In genomic region chr4:16884673-16885460, GRCh38 we compare ENCODE assay signal across 20 cellular contexts. TPM values are rescaled to one million over a fixed set of nuclear protein-coding genes. Genes with fewer than 3 reads are reported as not detected.
DNase-seq lines count a peak whose midpoint lies in the region; ATAC-seq and TF ChIP-seq lines count a peak whose summit lies in the region.
"Had no signal": no experiment of that assay in that cellular context is flagged by ENCODE, and none has a peak within 500 bp of the region (broad histone marks: within the 10 kb centered on the region; RNA-seq: fewer than 3 reads in every experiment).

No MANE protein-coding gene starts in this region.

- H3K9me3 Mint-ChIP-seq in effector memory CD8-positive, alpha-beta T cell: no peaks in the 10 kb centered on the region
- peaks cover 10% of the 10 kb centered on the region for H3K9me3 Mint-ChIP-seq in neural progenitor cell

- no peaks in the 10 kb centered on the region for H3K27me3 Mint-ChIP-seq in effector memory CD8-positive, alpha-beta T cell
- H3K27me3 Mint-ChIP-seq in neural progenitor cell (ENCODE audit: insufficient read depth, low read depth): peaks cover 4% of the 10 kb centered on the region
- H3K27me3 Mint-ChIP-seq: CD4-positive, CD25-positive, alpha-beta regulatory T cell; IgD-negative memory B cell; memory B cell had no signal

- 92 to 96% methylated on average over 8 of the region's 8 CpGs for WGBS in thyroid gland, 2 donors

- H3K4me1 ChIP-seq in neural progenitor cell (no peaks in the 10 kb centered on the region), thyroid gland (no peaks in the 10 kb centered on the region)

- H3K27me3 ChIP-seq in neural progenitor cell (no peaks in the 10 kb centered on the region), thyroid gland (no peaks in the 10 kb centered on the region)
- H3K27me3 ChIP-seq: spleen had no signal

- H3F3A ChIP-seq in neural progenitor cell (ENCODE audit: low read depth): no peaks in the 10 kb centered on the region

- no peaks in the 10 kb centered on the region for H4K20me1 ChIP-seq in neural progenitor cell (ENCODE audit: low read depth)

- TF ChIP-seq CTCF in neural progenitor cell (IDR thresholded peaks at IDR 0.05): peak; percentile 34
- no peak for TF ChIP-seq CTCF in GM13977 (IDR thresholded peaks at IDR 0.05; ENCODE audit: extremely low read depth, insufficient read depth, missing control alignments)
- TF ChIP-seq CTCF in thyroid gland (IDR thresholded peaks at IDR 0.05): no peak

- peak overlapping the region in 1 of 2 donors; percentile 19 for H3K27ac Mint-ChIP-seq in effector memory CD8-positive, alpha-beta T cell
- no peak overlapping the region for H3K27ac Mint-ChIP-seq in neural progenitor cell
- H3K27ac Mint-ChIP-seq: IgD-negative memory B cell, memory B cell had no signal

- DNase-seq in DMS 273 (lab: John Stamatoyannopoulos, UW; ENCODE audit: unreplicated experiment) (peak; percentile 3), DMS 273 treated with DMSO at 0.1 percent for 48 hours (lab: John Stamatoyannopoulos, UW) (no peak), NCI-H526 treated with DMSO at 0.1 percent for 48 hours (lab: John Stamatoyannopoulos, UW) (peak; percentile 6), neural progenitor cell (ENCODE audit: low spot score) (no peak), GM13977 (ENCODE audit: low spot score) (no peak), thyroid gland (no peak)
- peak in 1 of 3 experiments; percentile 5 for DNase-seq in effector memory CD8-positive, alpha-beta T cell
- DNase-seq: activated CD4-positive, alpha-beta T cell treated with anti-CD3 and anti-CD28 coated beads for 1 hour; caudate nucleus; CD4-positive, CD25-positive, alpha-beta regulatory T cell; GOT3; hypothalamus; NCI-H2081; spleen; T1000 had no signal

- H3K27ac ChIP-seq in neural progenitor cell (no peak overlapping the region), thyroid gland (no peak overlapping the region)
- H3K27ac ChIP-seq: spleen, thoracic aorta had no signal

- H3K36me3 Mint-ChIP-seq in effector memory CD8-positive, alpha-beta T cell (ENCODE audit: insufficient read depth): no peaks in the 10 kb centered on the region
- H3K36me3 Mint-ChIP-seq in neural progenitor cell: peaks cover 31% of the 10 kb centered on the region
- H3K36me3 Mint-ChIP-seq: CD4-positive, CD25-positive, alpha-beta regulatory T cell; memory B cell had no signal

- ATAC-seq in effector memory CD8-positive, alpha-beta T cell (replicated peaks): peak; percentile 82
- ATAC-seq in GM21360 (IDR thresholded peaks at IDR 0.05; ENCODE audit: unreplicated experiment): no peak

- H3K4me1 Mint-ChIP-seq in effector memory CD8-positive, alpha-beta T cell (ENCODE audit: low read depth in 2 of 2): peaks cover 3 to 25% of the 10 kb centered on the region in 2 donors
- H3K4me1 Mint-ChIP-seq in neural progenitor cell: peaks cover under 1% of the 10 kb centered on the region
- H3K4me1 Mint-ChIP-seq: IgD-negative memory B cell, memory B cell had no signal

- H3K9ac ChIP-seq in neural progenitor cell: no peak overlapping the region

- in situ Hi-C loops in GM13977 (cut with MboI; ENCODE audit: low pct_unique_long_range_greater_than_20kb, low sequenced_read_pairs, unreplicated experiment): no loop called here

- TF ChIP-seq POLR2A in thyroid gland (IDR thresholded peaks at IDR 0.05): no peak

- H3K9me3 ChIP-seq in neural progenitor cell (ENCODE audit: low read depth): no peaks in the 10 kb centered on the region
- H3K9me3 ChIP-seq in thyroid gland: no peaks in the 10 kb centered on the region
- H3K9me3 ChIP-seq: spleen, thoracic aorta had no signal

- no peak overlapping the region for H2AFZ ChIP-seq in neural progenitor cell (replicated peaks)

- H3K4me3 Mint-ChIP-seq in effector memory CD8-positive, alpha-beta T cell: peak overlapping the region in 1 of 2 donors; percentile 51
- no peak overlapping the region for H3K4me3 Mint-ChIP-seq in neural progenitor cell
- H3K4me3 Mint-ChIP-seq: CD4-positive, CD25-positive, alpha-beta regulatory T cell; IgD-negative memory B cell; memory B cell; nephron had no signal

- intact Hi-C loops in thyroid gland (cut with DNase I): no loop called here

- no peak overlapping the region for H3K4me2 ChIP-seq in neural progenitor cell

- H3K79me2 ChIP-seq in neural progenitor cell (ENCODE audit: low read depth): no peaks in the 10 kb centered on the region

- no peak overlapping the region for H3K4me3 ChIP-seq in neural progenitor cell
- no peak overlapping the region for H3K4me3 ChIP-seq in thyroid gland (replicated peaks in 1 of 3)
- H3K4me3 ChIP-seq: spleen, thoracic aorta had no signal

- H3K36me3 ChIP-seq in neural progenitor cell (no peaks in the 10 kb centered on the region), thyroid gland (no peaks in the 10 kb centered on the region)
- H3K36me3 ChIP-seq: thoracic aorta had no signal

RNA-seq across cellular contexts. Expression of gene LDB2, which starts 13.6 kb away (rescaled TPM):
- total RNA-seq in neural progenitor cell (ENCODE audit: low replicate concordance): 13.2 and 24.3 TPM in 2 replicates
- total RNA-seq in thyroid gland: 10 to 100 TPM; 19.9 to 71.5 (median 41.1) TPM
- total RNA-seq: CD4-positive, CD25-positive, alpha-beta regulatory T cell had no signal

Comparison
In these comparisons a context has a peak if more than half of its experiments do, and no peak if none do; other contexts are left out.
1. DNase-seq: peak in DMS 273 (single experiment) and NCI-H526 treated with DMSO at 0.1 percent for 48 hours (single experiment); none in DMS 273 treated with DMSO at 0.1 percent for 48 hours (single experiment), neural progenitor cell (single experiment), GM13977 (single experiment) and thyroid gland (0 of 2).